ENCODE assay signal across 8 cellular contexts in genomic region chr19:1855040-1855827, GRCh38. TPM values are rescaled to one million over a fixed set of nuclear protein-coding genes. Genes with fewer than 3 reads are reported as not detected.
DNase-seq lines count a peak whose midpoint lies in the region; ATAC-seq, FAIRE-seq and TF ChIP-seq lines count a peak whose summit lies in the region.

No MANE protein-coding gene starts in this region.

- H3K4me1 ChIP-seq in K562 (replicated peaks in 1 of 2; ENCODE audit: control insufficient read depth in 2 of 2, insufficient read depth in 2 of 2, low read length in 2 of 2), result peaks cover 65 to 97% of the 10 kb centered on the region in 2 experiments
- peaks cover 34% of the 10 kb centered on the region for H3K4me1 ChIP-seq in iPS-18a (ENCODE audit: control insufficient read depth, low read depth, low read length)
- peaks cover 24 to 26% of the 10 kb centered on the region in 2 donors for H3K4me1 ChIP-seq in small intestine (ENCODE audit: control insufficient read depth in 2 of 2, insufficient read depth in 1 of 2, low read depth in 1 of 2, low read length in 1 of 2)

- peak overlapping the region; percentile 57 for H3K4me3 ChIP-seq in K562
- H3K4me3 ChIP-seq in iPS-18a (ENCODE audit: low read length), result peak overlapping the region; percentile 25
- H3K4me3 ChIP-seq in small intestine (ENCODE audit: low read depth in 1 of 2, low read length in 2 of 2), result peak overlapping the region in 1 of 2 donors; percentile 62

- peak overlapping the region; percentile 94 for H3K4me2 ChIP-seq in K562 (ENCODE audit: insufficient read depth, low read length)

- H3K4me3 Mint-ChIP-seq in CD14-positive monocyte, result peak overlapping the region; percentile 81 to 90
- H3K4me3 Mint-ChIP-seq in T-helper 2 cell treated with Interferon-gamma antibody and Interleukin-4, amounts not matched to agents 5 μg/mL and 100 μg/mL, for 36 hours, result peak overlapping the region; percentile 84

- FAIRE-seq in K562 (lab: Jason Lieb, UNC) (peak; percentile 94), small intestine (lab: Jason Lieb, UNC) (no peak)

- POLR2A ChIA-PET in K562 (lab: Yijun Ruan, JAX), result interaction anchor here (0.6 to 5.2 kb wide), 12 partner anchors 9 to 207 kb away, joined by 3 to 46 read pairs (median 3); no protein-coding TSS in a partner anchor

- in situ Hi-C loops in K562 (cut with MboI), result no loop called here

- peak overlapping the region; percentile 92 to 96 (median 94) for H3K27ac Mint-ChIP-seq in CD14-positive monocyte
- H3K27ac Mint-ChIP-seq in T-helper 2 cell treated with Interferon-gamma antibody and Interleukin-4, amounts not matched to agents 5 μg/mL and 100 μg/mL, for 36 hours, result peak overlapping the region; percentile 92

- peaks cover 59% of the 10 kb centered on the region for H3K4me1 Mint-ChIP-seq in CD14-positive monocyte
- H3K4me1 Mint-ChIP-seq in T-helper 2 cell treated with Interferon-gamma antibody and Interleukin-4, amounts not matched to agents 5 μg/mL and 100 μg/mL, for 36 hours (ENCODE audit: low read depth), result peaks cover 20% of the 10 kb centered on the region

- H3K79me2 ChIP-seq in K562 (ENCODE audit: control insufficient read depth, insufficient read depth, low read length), result peaks cover 90% of the 10 kb centered on the region

- H3K27me3 Mint-ChIP-seq in CD14-positive monocyte (ENCODE audit: low read depth in 3 of 3), result peaks cover 4 to 11% (median 7%) of the 10 kb centered on the region in 3 donors
- no peaks in the 10 kb centered on the region for H3K27me3 Mint-ChIP-seq in T-helper 2 cell treated with Interferon-gamma antibody and Interleukin-4, amounts not matched to agents 5 μg/mL and 100 μg/mL, for 36 hours (ENCODE audit: low read depth)

- no peak for TF ChIP-seq RAD21 in K562 (CRISPR knock-in tag; conservative IDR thresholded peaks at IDR 0.05 in 1 of 2, IDR thresholded peaks at IDR 0.05 in 1 of 2)

- ATAC-seq in GM19452 (IDR thresholded peaks at IDR 0.05; ENCODE audit: unreplicated experiment), result peak; percentile 53
- peak; percentile 78 for ATAC-seq in K562

- peaks cover 15% of the 10 kb centered on the region for H4K20me1 ChIP-seq in K562 (replicated peaks; ENCODE audit: control insufficient read depth, insufficient read depth, low read length)

- CTCF ChIA-PET in K562 (lab: Yijun Ruan, JAX; ENCODE audit: low intra/inter-chr PET ratio), result no interaction called here

- peak overlapping the region; percentile 83 to 97 for H3K9ac ChIP-seq in K562 (ENCODE audit: insufficient read depth in 1 of 2, low read depth in 2 of 2, low read length in 2 of 2)
- H3K9ac ChIP-seq in iPS-18a (ENCODE audit: low read length), result no peak overlapping the region

- H3K9me1 ChIP-seq in K562 (ENCODE audit: control insufficient read depth, insufficient read depth, low read length), result peaks cover 1% of the 10 kb centered on the region

- peaks cover 2 to 8% of the 10 kb centered on the region in 2 donors for H3K36me3 Mint-ChIP-seq in CD14-positive monocyte
- peaks cover 8% of the 10 kb centered on the region for H3K36me3 Mint-ChIP-seq in T-helper 2 cell treated with Interferon-gamma antibody and Interleukin-4, amounts not matched to agents 5 μg/mL and 100 μg/mL, for 36 hours (ENCODE audit: low read depth)

- H3K27ac ChIP-seq in KOPT-K1 (ENCODE audit: low read depth, low read length, poor library complexity, severe bottlenecking), result peak overlapping the region; percentile 89
- peak overlapping the region; percentile 90 for H3K27ac ChIP-seq in K562 (ENCODE audit: extremely low read depth, low read depth, low read length)
- H3K27ac ChIP-seq in iPS-18a (ENCODE audit: low read length), result no peak overlapping the region
- H3K27ac ChIP-seq in small intestine (ENCODE audit: low read depth in 1 of 2, low read length in 1 of 2), result peak overlapping the region; percentile 96 to 98

- no peak for TF ChIP-seq EP300 in K562 (IDR thresholded peaks at IDR 0.05; ENCODE audit: low read length)

- TF ChIP-seq POLR2A in K562 (conservative IDR thresholded peaks at IDR 0.05), result peak; percentile 71

- no peak overlapping the region; the same call in 1 of the 2 replicates for H2AFZ ChIP-seq in K562 (ENCODE audit: low read depth, low read length)

- peak; percentile 93 for DNase-seq in CD14-positive monocyte (ENCODE audit: low spot score)
- peak; percentile 90 for DNase-seq in T-helper 2 cell treated with Interferon-gamma antibody and Interleukin-4, amounts not matched to agents 5 μg/mL and 100 μg/mL, for 36 hours (ENCODE audit: low spot score)
- peak; percentile 87 to 98 (median 92) for DNase-seq in K562 (ENCODE audit: extremely low read depth in 1 of 4, low spot score in 3 of 4)
- DNase-seq in small intestine, result peak; percentile 96
- DNase-seq in DMS79 (lab: John Stamatoyannopoulos, UW), result no peak

- TF ChIP-seq CTCF in CD14-positive monocyte (IDR thresholded peaks at IDR 0.05), result no peak
- TF ChIP-seq CTCF in K562 (IDR thresholded peaks at IDR 0.05 in 2 of 3, conservative IDR thresholded peaks at IDR 0.05 in 1 of 3; ENCODE audit: insufficient read depth in 2 of 3, low read depth in 1 of 3, low read length in 3 of 3), result no peak

- H3K9me3 Mint-ChIP-seq in CD14-positive monocyte, result no peaks in the 10 kb centered on the region
- no peaks in the 10 kb centered on the region for H3K9me3 Mint-ChIP-seq in T-helper 2 cell treated with Interferon-gamma antibody and Interleukin-4, amounts not matched to agents 5 μg/mL and 100 μg/mL, for 36 hours

- BruUV-seq in K562 (replicated peaks; lab: Mats Ljungman, UMichigan), result no TSS peak

- under 1% methylated on average over 24 of the region's 33 CpGs for WGBS in K562 (ENCODE audit: insufficient coverage, low coverage, missing lambda C conversion rate)
- WGBS in small intestine, 3 donors, result 7 to 12% (median 10%) methylated on average over 23 to 33 of the region's 33 CpGs

- no peaks in the 10 kb centered on the region for H3K27me3 ChIP-seq in K562 (ENCODE audit: control insufficient read depth in 2 of 2, insufficient read depth in 2 of 2, low read length in 2 of 2)
- H3K27me3 ChIP-seq in iPS-18a (ENCODE audit: control insufficient read depth, insufficient read depth, low read length), result peaks cover 15% of the 10 kb centered on the region
- no peaks in the 10 kb centered on the region for H3K27me3 ChIP-seq in small intestine (ENCODE audit: control insufficient read depth in 2 of 2, insufficient read depth in 2 of 2, low read length in 2 of 2)

- H3K9me3 ChIP-seq in KOPT-K1 (ENCODE audit: insufficient read depth, low read length, poor library complexity, severe bottlenecking) (no peaks in the 10 kb centered on the region), K562 (replicated peaks; ENCODE audit: control insufficient read depth, insufficient read depth, low read depth, low read length) (no peaks in the 10 kb centered on the region), iPS-18a (ENCODE audit: control insufficient read depth, low read depth, low read length) (no peaks in the 10 kb centered on the region), small intestine (ENCODE audit: control insufficient read depth, low read depth) (no peaks in the 10 kb centered on the region)

- intact Hi-C loops in CD14-positive monocyte (cut with micrococcal nuclease) (no loop called here), K562 (cut with micrococcal nuclease) (no loop called here)

- H3K36me3 ChIP-seq in KOPT-K1 (ENCODE audit: insufficient read depth, low read length), result 0 out of 2 replicates have a peak, but pooled peaks cover 3% of the 10 kb centered on the region
- peaks cover 27% of the 10 kb centered on the region; the same call in 1 of the 3 replicates for H3K36me3 ChIP-seq in K562 (ENCODE audit: control insufficient read depth, insufficient read depth, low read length)
- H3K36me3 ChIP-seq in iPS-18a (ENCODE audit: control insufficient read depth, low read depth, low read length), result no peaks in the 10 kb centered on the region
- H3K36me3 ChIP-seq in small intestine (ENCODE audit: control insufficient read depth in 2 of 2, insufficient read depth in 2 of 2, low read length in 2 of 2), result no peaks in the 10 kb centered on the region

RNA-seq across cellular contexts. Expression of gene REXO1, which starts 7.0 kb away (rescaled TPM):
- polyA plus RNA-seq in CD14-positive monocyte (1 to 10 TPM; 2.8 to 3.0 TPM), K562 (2011; rRNA removed) (14.6 and 21.5 TPM in 2 replicates), K562 (2014; fragmentation: Illumina TruSeq; extraction: Trizol) (16.7 and 40.7 TPM in 2 replicates), K562 (2014; fragmentation: Nextera tagmentation; extraction: Ambion mirVana) (under 1 TPM; 0.04 to 0.29 TPM), K562 (2014; rRNA removed) (31.0 and 50.1 TPM in 2 replicates), small intestine (10 to 100 TPM; 18.4 to 31.8 (median 22.7) TPM)
- total RNA-seq in K562 (2011; cell fraction: chromatin; rRNA removed; ENCODE audit: low replicate concordance), result 46.7 and 163 TPM in 2 replicates
- total RNA-seq in K562 (2011; cell fraction: nucleolus; rRNA removed), result 112 and 114 TPM in 2 replicates
- total RNA-seq in K562 (2011; cell fraction: nucleoplasm; rRNA removed), result 55.0 and 57.6 TPM in 2 replicates
- total RNA-seq in K562 (2014; rRNA removed) (15.8 and 21.9 TPM in 2 replicates), K562 (2014; rRNA removed; fragmentation: Illumina TruSeq; extraction: Trizol) (3.5 and 4.5 TPM in 2 replicates), K562 (2015; rRNA removed; fragmentation: Illumina TruSeq; extraction: Trizol) (15.8 and 20.8 TPM in 2 replicates), K562 (2021) (52.4 and 63.3 TPM in 2 replicates)
- 17.4 and 27.3 TPM in 2 replicates for polyA plus RNA-seq in K562 (2011; cell fraction: cytosol; rRNA removed)
- polyA plus RNA-seq in K562 (2011; cell fraction: nucleus; rRNA removed), result 56.5 and 100 TPM in 2 replicates
- 37.1 and 39.8 TPM in 2 replicates for polyA plus RNA-seq in K562 (2012)
- 7.4 and 11.2 TPM in 2 replicates for polyA minus RNA-seq in K562 (2011; rRNA and poly(A)+ RNA removed)
- 23.8 and 34.7 TPM in 2 replicates for polyA minus RNA-seq in K562 (2011; cell fraction: cytosol; rRNA and poly(A)+ RNA removed)
- 19.5 and 21.3 TPM in 2 replicates for polyA minus RNA-seq in K562 (2011; cell fraction: nucleus; rRNA and poly(A)+ RNA removed)

RNA-seq across cellular contexts. Expression of gene KLF16, which starts 8.1 kb away (rescaled TPM):
- under 1 TPM; 0.51 to 0.67 TPM for polyA plus RNA-seq in CD14-positive monocyte
- 5.8 and 14.0 TPM in 2 replicates for total RNA-seq in K562 (2011; cell fraction: chromatin; rRNA removed; ENCODE audit: low replicate concordance)
- 11.7 and 16.7 TPM in 2 replicates for total RNA-seq in K562 (2011; cell fraction: nucleolus; rRNA removed)
- total RNA-seq in K562 (2011; cell fraction: nucleoplasm; rRNA removed), result 6.4 and 7.5 TPM in 2 replicates
- 15.5 and 22.0 TPM in 2 replicates for total RNA-seq in K562 (2014; rRNA removed)
- 3.4 and 3.8 TPM in 2 replicates for total RNA-seq in K562 (2014; rRNA removed; fragmentation: Illumina TruSeq; extraction: Trizol)
- 7.9 and 9.4 TPM in 2 replicates for total RNA-seq in K562 (2015; rRNA removed; fragmentation: Illumina TruSeq; extraction: Trizol)
- total RNA-seq in K562 (2021), result 59.1 and 60.4 TPM in 2 replicates
- polyA plus RNA-seq in K562 (2011; rRNA removed), result 3.7 and 4.8 TPM in 2 replicates
- 7.1 and 44.8 TPM in 2 replicates for polyA plus RNA-seq in K562 (2011; cell fraction: cytosol; rRNA removed)
- 14.2 and 29.1 TPM in 2 replicates for polyA plus RNA-seq in K562 (2011; cell fraction: nucleus; rRNA removed)
- polyA plus RNA-seq in K562 (2012), result 20.8 and 23.7 TPM in 2 replicates
- polyA plus RNA-seq in K562 (2014; fragmentation: Illumina TruSeq; extraction: Trizol), result 6.8 and 13.1 TPM in 2 replicates
- under 1 TPM; 0.04 to 0.10 TPM for polyA plus RNA-seq in K562 (2014; fragmentation: Nextera tagmentation; extraction: Ambion mirVana)
- polyA plus RNA-seq in K562 (2014; rRNA removed), result 15.4 and 27.5 TPM in 2 replicates
- polyA minus RNA-seq in K562 (2011; rRNA and poly(A)+ RNA removed), result 1.0 and 1.3 TPM in 2 replicates
- polyA minus RNA-seq in K562 (2011; cell fraction: cytosol; rRNA and poly(A)+ RNA removed), result 15.0 and 25.4 TPM in 2 replicates
- polyA minus RNA-seq in K562 (2011; cell fraction: nucleus; rRNA and poly(A)+ RNA removed), result 5.8 and 6.6 TPM in 2 replicates
- polyA plus RNA-seq in small intestine, result 10 to 100 TPM in 2 of 3 donors, 1 to 10 TPM in 1; 7.8 to 14.6 (median 13.3) TPM

RNA-seq across cellular contexts. Expression of gene ABHD17A, which starts 30.1 kb away (rescaled TPM):
- 10 to 100 TPM; 69.8 to 79.0 TPM for polyA plus RNA-seq in CD14-positive monocyte
- total RNA-seq in K562 (2011; cell fraction: chromatin; rRNA removed; ENCODE audit: low replicate concordance), result 29.4 and 87.9 TPM in 2 replicates
- 61.7 and 67.8 TPM in 2 replicates for total RNA-seq in K562 (2011; cell fraction: nucleolus; rRNA removed)
- 40.1 and 45.4 TPM in 2 replicates for total RNA-seq in K562 (2011; cell fraction: nucleoplasm; rRNA removed)
- total RNA-seq in K562 (2014; rRNA removed), result 135 and 157 TPM in 2 replicates
- total RNA-seq in K562 (2014; rRNA removed; fragmentation: Illumina TruSeq; extraction: Trizol), result 0.93 and 1.5 TPM in 2 replicates
- total RNA-seq in K562 (2015; rRNA removed; fragmentation: Illumina TruSeq; extraction: Trizol), result 18.9 and 26.5 TPM in 2 replicates
- 84.2 and 87.7 TPM in 2 replicates for total RNA-seq in K562 (2021)
- polyA plus RNA-seq in K562 (2011; rRNA removed), result 24.6 and 45.3 TPM in 2 replicates
- 54.2 and 174 TPM in 2 replicates for polyA plus RNA-seq in K562 (2011; cell fraction: cytosol; rRNA removed)
- 117 and 184 TPM in 2 replicates for polyA plus RNA-seq in K562 (2011; cell fraction: nucleus; rRNA removed)
- polyA plus RNA-seq in K562 (2012), result 47.5 and 74.5 TPM in 2 replicates
- polyA plus RNA-seq in K562 (2014; fragmentation: Illumina TruSeq; extraction: Trizol), result 3.6 and 16.9 TPM in 2 replicates
- under 1 TPM in 1 of 2 experiments, not detected in 1; 0.04 TPM for polyA plus RNA-seq in K562 (2014; fragmentation: Nextera tagmentation; extraction: Ambion mirVana)
- 95.1 and 99.0 TPM in 2 replicates for polyA plus RNA-seq in K562 (2014; rRNA removed)
- polyA minus RNA-seq in K562 (2011; rRNA and poly(A)+ RNA removed), result 6.9 and 11.0 TPM in 2 replicates
- 26.1 and 39.4 TPM in 2 replicates for polyA minus RNA-seq in K562 (2011; cell fraction: cytosol; rRNA and poly(A)+ RNA removed)
- 15.3 and 15.8 TPM in 2 replicates for polyA minus RNA-seq in K562 (2011; cell fraction: nucleus; rRNA and poly(A)+ RNA removed)
- 10 to 100 TPM; 52.6 to 79.6 (median 71.3) TPM for polyA plus RNA-seq in small intestine

RNA-seq across cellular contexts. Expression of gene ATP8B3, which starts 43.2 kb away (rescaled TPM):
- polyA plus RNA-seq in CD14-positive monocyte, result 1 to 10 TPM; 1.6 to 1.8 TPM
- total RNA-seq in K562 (2011; cell fraction: chromatin; rRNA removed; ENCODE audit: low replicate concordance), result 40.7 and 89.4 TPM in 2 replicates
- 37.1 and 44.7 TPM in 2 replicates for total RNA-seq in K562 (2011; cell fraction: nucleolus; rRNA removed)
- 35.0 and 38.7 TPM in 2 replicates for total RNA-seq in K562 (2011; cell fraction: nucleoplasm; rRNA removed)
- total RNA-seq in K562 (2014; rRNA removed), result 3.2 and 5.0 TPM in 2 replicates
- 3.2 and 3.6 TPM in 2 replicates for total RNA-seq in K562 (2014; rRNA removed; fragmentation: Illumina TruSeq; extraction: Trizol)
- 3.8 and 4.3 TPM in 2 replicates for total RNA-seq in K562 (2015; rRNA removed; fragmentation: Illumina TruSeq; extraction: Trizol)
- total RNA-seq in K562 (2021), result 12.3 and 13.2 TPM in 2 replicates
- polyA plus RNA-seq in K562 (2011; rRNA removed), result 8.3 and 13.2 TPM in 2 replicates
- 12.0 and 13.1 TPM in 2 replicates for polyA plus RNA-seq in K562 (2011; cell fraction: cytosol; rRNA removed)
- 36.1 and 44.4 TPM in 2 replicates for polyA plus RNA-seq in K562 (2011; cell fraction: nucleus; rRNA removed)
- 5.6 and 7.6 TPM in 2 replicates for polyA plus RNA-seq in K562 (2012)
- polyA plus RNA-seq in K562 (2014; fragmentation: Illumina TruSeq; extraction: Trizol), result 6.0 and 6.4 TPM in 2 replicates
- 1 to 10 TPM; 1.2 to 2.2 TPM for polyA plus RNA-seq in K562 (2014; fragmentation: Nextera tagmentation; extraction: Ambion mirVana)
- 10.1 and 11.9 TPM in 2 replicates for polyA plus RNA-seq in K562 (2014; rRNA removed)
- 9.7 and 10.4 TPM in 2 replicates for polyA minus RNA-seq in K562 (2011; rRNA and poly(A)+ RNA removed)
- polyA minus RNA-seq in K562 (2011; cell fraction: cytosol; rRNA and poly(A)+ RNA removed), result 7.3 and 10.2 TPM in 2 replicates
- polyA minus RNA-seq in K562 (2011; cell fraction: nucleus; rRNA and poly(A)+ RNA removed), result 5.4 and 7.0 TPM in 2 replicates
- polyA plus RNA-seq in small intestine, result under 1 TPM in 2 of 3 donors, not detected in 1; 0.45 to 0.52 TPM

RNA-seq across cellular contexts. Expression of gene ADAT3, which starts 50.0 kb away (rescaled TPM):
- polyA plus RNA-seq in CD14-positive monocyte, result 1 to 10 TPM; 2.7 to 3.2 TPM
- 6.3 and 20.5 TPM in 2 replicates for total RNA-seq in K562 (2011; cell fraction: chromatin; rRNA removed; ENCODE audit: low replicate concordance)
- total RNA-seq in K562 (2011; cell fraction: nucleolus; rRNA removed), result 18.0 and 18.5 TPM in 2 replicates
- total RNA-seq in K562 (2011; cell fraction: nucleoplasm; rRNA removed), result 5.6 and 6.9 TPM in 2 replicates
- 7.8 and 10.4 TPM in 2 replicates for total RNA-seq in K562 (2014; rRNA removed)
- total RNA-seq in K562 (2014; rRNA removed; fragmentation: Illumina TruSeq; extraction: Trizol), result not detected in 2 replicates
- 0.72 and 1.7 TPM in 2 replicates for total RNA-seq in K562 (2015; rRNA removed; fragmentation: Illumina TruSeq; extraction: Trizol)
- 15.1 and 15.6 TPM in 2 replicates for total RNA-seq in K562 (2021)
- polyA plus RNA-seq in K562 (2011; rRNA removed), result 0.67 and 1.1 TPM in 2 replicates
- polyA plus RNA-seq in K562 (2011; cell fraction: cytosol; rRNA removed), result 1.1 and 11.4 TPM in 2 replicates
- polyA plus RNA-seq in K562 (2011; cell fraction: nucleus; rRNA removed), result 3.3 and 11.9 TPM in 2 replicates
- 6.8 and 6.9 TPM in 2 replicates for polyA plus RNA-seq in K562 (2012)
- polyA plus RNA-seq in K562 (2014; fragmentation: Illumina TruSeq; extraction: Trizol), result 0.68 TPM in 1 of 2 replicates, not detected in the other
- not detected for polyA plus RNA-seq in K562 (2014; fragmentation: Nextera tagmentation; extraction: Ambion mirVana)
- 9.2 and 10.2 TPM in 2 replicates for polyA plus RNA-seq in K562 (2014; rRNA removed)
- 0.18 and 0.21 TPM in 2 replicates for polyA minus RNA-seq in K562 (2011; rRNA and poly(A)+ RNA removed)
- polyA minus RNA-seq in K562 (2011; cell fraction: cytosol; rRNA and poly(A)+ RNA removed), result 4.5 and 5.4 TPM in 2 replicates
- polyA minus RNA-seq in K562 (2011; cell fraction: nucleus; rRNA and poly(A)+ RNA removed), result 2.1 and 3.4 TPM in 2 replicates
- polyA plus RNA-seq in small intestine, result 10 to 100 TPM; 10.4 to 38.1 (median 35.8) TPM
